10 cellular contexts compared by ENCODE assay signal in the genomic region with DNA sequence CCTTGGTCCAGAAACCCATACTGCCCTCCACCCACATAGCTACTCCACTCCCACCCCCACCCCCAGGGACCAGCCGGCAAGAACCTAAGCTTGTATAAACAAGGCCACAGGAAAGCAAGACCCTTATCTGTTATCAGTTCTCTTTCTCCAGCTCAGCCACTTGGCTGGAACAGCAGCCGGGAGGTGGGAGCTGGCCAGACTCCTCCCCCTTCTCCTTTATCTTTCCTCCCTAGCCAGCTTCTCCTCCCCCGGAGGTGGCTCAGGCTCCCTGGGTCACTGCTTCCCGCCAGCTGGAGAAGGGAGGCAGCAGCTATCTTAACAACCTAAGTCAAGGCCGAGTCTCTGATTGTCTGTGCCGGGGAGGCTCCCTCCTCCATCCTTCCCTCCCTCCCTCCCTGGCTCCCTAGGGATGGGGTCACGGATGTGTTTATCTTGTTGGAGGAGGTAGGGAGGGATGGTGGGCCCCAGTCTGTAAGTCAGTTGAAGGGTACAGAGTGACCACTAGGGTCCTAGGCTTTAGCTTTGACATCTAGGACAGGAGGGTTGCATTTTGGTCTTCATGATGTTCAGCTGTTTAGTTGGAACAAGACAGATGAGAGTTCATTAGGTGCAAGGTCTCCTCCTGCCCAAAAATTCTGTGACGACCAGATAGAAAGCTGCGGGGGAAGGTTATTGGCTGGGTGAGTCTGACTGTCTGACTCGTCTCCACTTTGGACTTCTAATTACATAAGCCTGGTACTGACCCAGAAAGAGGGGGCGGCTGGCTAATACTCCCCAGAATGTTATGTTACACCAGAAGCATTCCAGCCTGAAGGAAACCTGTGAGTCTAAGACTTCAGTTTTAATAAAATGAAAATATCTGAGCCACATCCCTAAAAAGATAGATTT. TPM values are rescaled to one million over a fixed set of nuclear protein-coding genes. Genes with fewer than 3 reads are reported as not detected.
DNase-seq lines count a peak whose midpoint lies in the region; ATAC-seq and TF ChIP-seq lines count a peak whose summit lies in the region.
"Had no signal": no experiment of that assay in that cellular context is flagged by ENCODE, and none has a peak within 500 bp of the region (broad histone marks: within the 10 kb centered on the region; RNA-seq: fewer than 3 reads in every experiment).

No MANE protein-coding gene starts in this region.

- no peaks in the 10 kb centered on the region for H3K27me3 ChIP-seq in neural progenitor cell

- no peaks in the 10 kb centered on the region for H3K36me3 ChIP-seq in neural progenitor cell

- peaks cover 5% of the 10 kb centered on the region for H3K9me3 Mint-ChIP-seq in neural progenitor cell

- H3K4me3 ChIP-seq in AG10803 (ENCODE audit: low read length) = no peak overlapping the region
- no peak overlapping the region for H3K4me3 ChIP-seq in fibroblast of mammary gland (ENCODE audit: control insufficient read depth, low read depth, low read length)
- H3K4me3 ChIP-seq in neural progenitor cell = no peak overlapping the region

- H3K36me3 Mint-ChIP-seq in neural progenitor cell (peaks cover 3% of the 10 kb centered on the region), T-helper 17 cell (ENCODE audit: low read depth) (no peaks in the 10 kb centered on the region)

- H3K27me3 Mint-ChIP-seq in neural progenitor cell (ENCODE audit: insufficient read depth, low read depth) (peaks cover 12% of the 10 kb centered on the region), T-helper 17 cell (no peaks in the 10 kb centered on the region)

- no peak overlapping the region for H3K27ac ChIP-seq in neural progenitor cell

- ATAC-seq in T-helper 17 cell = no peak
- ATAC-seq in HG03025 (IDR thresholded peaks at IDR 0.05; ENCODE audit: low FRiP score, unreplicated experiment) = no peak

- peak overlapping the region; percentile 83 for H2AFZ ChIP-seq in neural progenitor cell (replicated peaks)

- TF ChIP-seq CTCF in AG10803 (conservative IDR thresholded peaks at IDR 0.05; ENCODE audit: low read length) (no peak), fibroblast of mammary gland (conservative IDR thresholded peaks at IDR 0.05; ENCODE audit: control insufficient read depth, insufficient read depth, low read depth, low read length) (no peak), neural progenitor cell (IDR thresholded peaks at IDR 0.05) (peak; percentile 11)

- H3K9ac ChIP-seq in neural progenitor cell = no peak overlapping the region

- H3K27ac Mint-ChIP-seq in neural progenitor cell (peak overlapping the region; percentile 76), T-helper 17 cell (no peak overlapping the region)

- DNase-seq in AG10803 (ENCODE audit: low read depth) = peak; percentile 75
- peak; percentile 46 for DNase-seq in NCI-H2196 treated with DMSO at 0.1 percent for 48 hours (lab: John Stamatoyannopoulos, UW; ENCODE audit: unreplicated experiment)
- peak; percentile 80 for DNase-seq in fibroblast of mammary gland (ENCODE audit: low read depth)
- peak; percentile 58 for DNase-seq in neural progenitor cell (ENCODE audit: low spot score)
- DNase-seq in SKM-1 (lab: John Stamatoyannopoulos, UW; ENCODE audit: unreplicated experiment) = no peak
- no peak for DNase-seq in T-helper 17 cell
- DNase-seq in 8988T = no peak
- DNase-seq: DMS153, NCI-H1105 treated with DMSO at 0.1 percent for 48 hours had no signal

- H4K20me1 ChIP-seq in neural progenitor cell (ENCODE audit: low read depth) = no peaks in the 10 kb centered on the region

- no peaks in the 10 kb centered on the region for H3K9me3 ChIP-seq in neural progenitor cell (ENCODE audit: low read depth)
- H3K9me3 ChIP-seq in T-helper 17 cell (ENCODE audit: control insufficient read depth, low read length, poor library complexity, severe bottlenecking) = no peaks in the 10 kb centered on the region

- peaks cover 9% of the 10 kb centered on the region for H3K4me1 ChIP-seq in neural progenitor cell

- H3K4me2 ChIP-seq in neural progenitor cell = peak overlapping the region; percentile 39

- H3K4me3 Mint-ChIP-seq in neural progenitor cell (no peak overlapping the region), T-helper 17 cell (no peak overlapping the region)

- H3K4me1 Mint-ChIP-seq in neural progenitor cell = peaks cover 39% of the 10 kb centered on the region
- H3K4me1 Mint-ChIP-seq in T-helper 17 cell = peaks cover 24% of the 10 kb centered on the region

- no peaks in the 10 kb centered on the region for H3K79me2 ChIP-seq in neural progenitor cell (ENCODE audit: low read depth)

- H3F3A ChIP-seq in neural progenitor cell (ENCODE audit: low read depth) = no peaks in the 10 kb centered on the region

RNA-seq across cellular contexts. Expression of a gene that starts 29.7 kb away (rescaled TPM):
- 42.9 and 95.5 TPM in 2 replicates for total RNA-seq in neural progenitor cell (ENCODE audit: low replicate concordance)
- total RNA-seq in T-helper 17 cell = 100 to 1,000 TPM; 217 to 257 TPM

Comparison
In these comparisons a context has a peak if more than half of its experiments do, and no peak if none do; other contexts are left out.
1. DNase-seq: peak in AG10803 (single experiment), NCI-H2196 treated with DMSO at 0.1 percent for 48 hours (single experiment), fibroblast of mammary gland (single experiment) and neural progenitor cell (single experiment); none in SKM-1 (single experiment), T-helper 17 cell (0 of 3) and 8988T (single experiment).